ENCODE assay signal across 22 cellular contexts in the genomic region with DNA sequence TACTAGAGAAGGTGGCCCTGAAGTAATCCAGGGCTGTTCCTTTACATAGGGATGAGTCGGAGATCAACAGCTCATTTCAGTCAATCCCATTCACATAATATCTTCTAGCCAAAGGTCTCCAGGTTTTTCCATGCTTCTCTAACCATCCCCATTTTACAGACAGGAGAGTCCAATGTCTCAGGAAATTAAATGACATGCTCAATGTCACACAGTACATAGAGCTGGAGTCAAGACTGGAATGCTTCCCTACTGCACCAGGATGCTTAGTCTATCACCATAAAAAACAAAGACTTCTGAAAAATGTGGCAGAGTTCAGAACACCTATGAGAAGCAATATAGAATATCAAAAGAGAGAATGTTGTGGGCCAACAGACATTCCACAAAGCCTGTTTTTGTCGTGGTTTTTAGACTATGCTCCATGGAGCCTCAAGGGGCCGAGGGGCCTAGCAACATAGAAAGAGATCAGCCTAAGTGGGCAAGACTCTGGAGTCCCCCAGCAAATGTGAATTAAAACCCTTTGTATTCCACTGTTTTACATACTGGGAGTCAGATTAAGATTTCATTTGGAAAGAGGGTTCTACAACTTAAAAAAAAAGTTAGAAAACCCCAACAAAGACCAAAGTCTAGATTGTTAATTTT.
"Had no signal": no experiment of that assay in that cellular context is flagged by ENCODE, and none has a peak within 500 bp of the region (broad histone marks: within the 10 kb centered on the region; RNA-seq: fewer than 3 reads in every experiment).

No MANE protein-coding gene starts in this region.

- H3K27me3 ChIP-seq: left lung, neutrophil, pancreas, tibial nerve, uterus had no signal

- H3K4me1 ChIP-seq: left lung, tibial nerve had no signal

- H3K9me3 ChIP-seq: esophagus squamous epithelium, left lung, neutrophil, pancreas, tibial nerve, uterus had no signal

- H3K27me3 Mint-ChIP-seq: activated CD4-positive, alpha-beta T cell treated with anti-CD3 and anti-CD28 coated beads, Interleukin-2, amount 10 ng/mL, durations not matched to agents 24 days and 14 days; activated CD8-positive, alpha-beta T cell treated with anti-CD3 and anti-CD28 coated beads for 36 hours; activated naive CD4-positive, alpha-beta T cell treated with anti-CD3 and anti-CD28 coated beads, Interleukin-2, amount 10 ng/mL, durations not matched to agents 7 days and 5 days; dendritic cell treated with granulocyte-macrophage colony-stimulating factor and Interleukin-4, amounts not matched to agents 40 ng/mL and 50 ng/mL, for 4 days; T-cell had no signal

- H3K4me3 Mint-ChIP-seq: activated CD4-positive, alpha-beta T cell treated with anti-CD3 and anti-CD28 coated beads, Interleukin-2, amount 10 ng/mL, durations not matched to agents 24 days and 14 days; activated CD8-positive, alpha-beta T cell treated with anti-CD3 and anti-CD28 coated beads for 36 hours; activated naive CD4-positive, alpha-beta T cell treated with anti-CD3 and anti-CD28 coated beads, Interleukin-2, amount 10 ng/mL, durations not matched to agents 7 days and 5 days; dendritic cell treated with granulocyte-macrophage colony-stimulating factor and Interleukin-4, amounts not matched to agents 40 ng/mL and 50 ng/mL, for 4 days; memory B cell; naive thymus-derived CD4-positive, alpha-beta T cell; T-cell had no signal

- H3K4me1 Mint-ChIP-seq: activated CD4-positive, alpha-beta T cell treated with anti-CD3 and anti-CD28 coated beads, Interleukin-2, amount 10 ng/mL, durations not matched to agents 24 days and 14 days; activated naive CD4-positive, alpha-beta T cell treated with anti-CD3 and anti-CD28 coated beads, Interleukin-2, amount 10 ng/mL, durations not matched to agents 7 days and 5 days; memory B cell; naive thymus-derived CD4-positive, alpha-beta T cell; T-cell had no signal

- DNase-seq: activated CD4-positive, alpha-beta T cell treated with anti-CD3 and anti-CD28 coated beads, Interleukin-2, amount 10 ng/mL, durations not matched to agents 24 days and 14 days; activated CD8-positive, alpha-beta T cell treated with anti-CD3 and anti-CD28 coated beads for 36 hours; activated naive CD4-positive, alpha-beta T cell treated with anti-CD3 and anti-CD28 coated beads, Interleukin-2, amount 10 ng/mL, durations not matched to agents 7 days and 5 days; activated T-cell treated with anti-CD3 and anti-CD28 coated beads, Interleukin-2, amount 50 U/mL, for 1 hour; cerebellar nuclear complex; effector CD8-positive, alpha-beta T cell; esophagus squamous epithelium; hypothalamus; islet precursor cell; naive thymus-derived CD4-positive, alpha-beta T cell; stimulated activated CD4-positive, alpha-beta T cell treated with anti-CD3 and anti-CD28 coated beads, Interleukin-2, amount 100 ng/mL, for 24 hours; stimulated activated naive CD4-positive, alpha-beta T cell treated with Interleukin-2 at 50 U/mL for 16 hours; T-cell; uterus had no signal

- H3K36me3 Mint-ChIP-seq: activated naive CD4-positive, alpha-beta T cell treated with anti-CD3 and anti-CD28 coated beads, Interleukin-2, amount 10 ng/mL, durations not matched to agents 7 days and 5 days; memory B cell; naive thymus-derived CD4-positive, alpha-beta T cell; T-cell had no signal

- H3K36me3 ChIP-seq: esophagus squamous epithelium, left lung, neutrophil, pancreas, tibial nerve, uterus had no signal

- H3K4me3 ChIP-seq: esophagus squamous epithelium, left lung, pancreas, tibial nerve, uterus had no signal

- H3K9me3 Mint-ChIP-seq: activated CD4-positive, alpha-beta T cell treated with anti-CD3 and anti-CD28 coated beads, Interleukin-2, amount 10 ng/mL, durations not matched to agents 24 days and 14 days; activated naive CD4-positive, alpha-beta T cell treated with anti-CD3 and anti-CD28 coated beads, Interleukin-2, amount 10 ng/mL, durations not matched to agents 7 days and 5 days; activated T-helper 2 cell treated with anti-CD3 and anti-CD28 coated beads, Interferon-gamma antibody, Interleukin-2, Interleukin-4, amounts not matched to agents 10 μg/mL and 5 μg/mL and 100 μg/mL, durations not matched to agents 14 hours and 24 hours and 36 hours; dendritic cell treated with granulocyte-macrophage colony-stimulating factor and Interleukin-4, amounts not matched to agents 40 ng/mL and 50 ng/mL, for 4 days; memory B cell; T-cell had no signal

- ATAC-seq: activated CD8-positive, alpha-beta T cell treated with anti-CD3 and anti-CD28 coated beads for 36 hours; naive thymus-derived CD4-positive, alpha-beta T cell; SK-N-SH treated with all-trans-retinoic acid at 6 μM for 48 hours; T-cell had no signal

- H3K27ac ChIP-seq: left lung, neutrophil, tibial nerve, uterus had no signal

- H3K27ac Mint-ChIP-seq: activated CD4-positive, alpha-beta T cell treated with anti-CD3 and anti-CD28 coated beads, Interleukin-2, amount 10 ng/mL, durations not matched to agents 24 days and 14 days; activated CD8-positive, alpha-beta T cell treated with anti-CD3 and anti-CD28 coated beads for 36 hours; activated naive CD4-positive, alpha-beta T cell treated with anti-CD3 and anti-CD28 coated beads, Interleukin-2, amount 10 ng/mL, durations not matched to agents 7 days and 5 days; activated T-helper 2 cell treated with anti-CD3 and anti-CD28 coated beads, Interferon-gamma antibody, Interleukin-2, Interleukin-4, amounts not matched to agents 10 μg/mL and 5 μg/mL and 100 μg/mL, durations not matched to agents 14 hours and 24 hours and 36 hours; dendritic cell treated with granulocyte-macrophage colony-stimulating factor and Interleukin-4, amounts not matched to agents 40 ng/mL and 50 ng/mL, for 4 days; memory B cell; naive thymus-derived CD4-positive, alpha-beta T cell; T-cell had no signal
